Comparison of ENCODE assay signal across 2 cellular contexts in the genomic region with DNA sequence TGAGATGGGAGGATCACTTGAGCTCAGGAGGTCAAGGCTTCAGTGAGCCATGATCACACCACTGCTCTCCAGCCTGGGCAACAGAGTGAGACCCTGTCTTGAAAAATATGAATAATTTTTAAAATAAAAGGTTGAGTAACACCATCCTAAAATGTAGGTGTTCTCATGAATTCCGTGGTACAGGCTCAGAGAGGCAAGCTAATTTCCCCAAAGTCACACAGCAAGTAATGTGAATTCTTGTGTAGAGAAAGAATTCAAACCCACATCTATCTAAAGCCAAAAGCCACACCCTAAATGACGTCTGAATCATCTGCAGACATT.
TF ChIP-seq lines count a peak whose summit lies in the region.

No MANE protein-coding gene starts in this region.

TF ChIP-seq in HepG2, 621 proteins besides CTCF, POLR2A, EP300 and RAD21:
- no peak for TF ChIP-seq GATA4 (IDR thresholded peaks at IDR 0.05; ENCODE audit: borderline replicate concordance, low read depth)
- peak; percentile 78 for TF ChIP-seq ZMYM3 (CRISPR knock-in tag; IDR thresholded peaks at IDR 0.05)
- TF ChIP-seq ZFP36 (IDR thresholded peaks at IDR 0.05; ENCODE audit: borderline replicate concordance, low read depth, low read length, partially characterized antibody): peak; percentile 35
- 0 out of 2 replicates have a peak, but pooled peaks have one; percentile 3 for TF ChIP-seq KDM2A (CRISPR knock-in tag; IDR thresholded peaks at IDR 0.05; ENCODE audit: borderline replicate concordance, low read depth)
- peak; percentile 91 for TF ChIP-seq ZNF768 (CRISPR knock-in tag; IDR thresholded peaks at IDR 0.05)
- TF ChIP-seq, protein P1, sequence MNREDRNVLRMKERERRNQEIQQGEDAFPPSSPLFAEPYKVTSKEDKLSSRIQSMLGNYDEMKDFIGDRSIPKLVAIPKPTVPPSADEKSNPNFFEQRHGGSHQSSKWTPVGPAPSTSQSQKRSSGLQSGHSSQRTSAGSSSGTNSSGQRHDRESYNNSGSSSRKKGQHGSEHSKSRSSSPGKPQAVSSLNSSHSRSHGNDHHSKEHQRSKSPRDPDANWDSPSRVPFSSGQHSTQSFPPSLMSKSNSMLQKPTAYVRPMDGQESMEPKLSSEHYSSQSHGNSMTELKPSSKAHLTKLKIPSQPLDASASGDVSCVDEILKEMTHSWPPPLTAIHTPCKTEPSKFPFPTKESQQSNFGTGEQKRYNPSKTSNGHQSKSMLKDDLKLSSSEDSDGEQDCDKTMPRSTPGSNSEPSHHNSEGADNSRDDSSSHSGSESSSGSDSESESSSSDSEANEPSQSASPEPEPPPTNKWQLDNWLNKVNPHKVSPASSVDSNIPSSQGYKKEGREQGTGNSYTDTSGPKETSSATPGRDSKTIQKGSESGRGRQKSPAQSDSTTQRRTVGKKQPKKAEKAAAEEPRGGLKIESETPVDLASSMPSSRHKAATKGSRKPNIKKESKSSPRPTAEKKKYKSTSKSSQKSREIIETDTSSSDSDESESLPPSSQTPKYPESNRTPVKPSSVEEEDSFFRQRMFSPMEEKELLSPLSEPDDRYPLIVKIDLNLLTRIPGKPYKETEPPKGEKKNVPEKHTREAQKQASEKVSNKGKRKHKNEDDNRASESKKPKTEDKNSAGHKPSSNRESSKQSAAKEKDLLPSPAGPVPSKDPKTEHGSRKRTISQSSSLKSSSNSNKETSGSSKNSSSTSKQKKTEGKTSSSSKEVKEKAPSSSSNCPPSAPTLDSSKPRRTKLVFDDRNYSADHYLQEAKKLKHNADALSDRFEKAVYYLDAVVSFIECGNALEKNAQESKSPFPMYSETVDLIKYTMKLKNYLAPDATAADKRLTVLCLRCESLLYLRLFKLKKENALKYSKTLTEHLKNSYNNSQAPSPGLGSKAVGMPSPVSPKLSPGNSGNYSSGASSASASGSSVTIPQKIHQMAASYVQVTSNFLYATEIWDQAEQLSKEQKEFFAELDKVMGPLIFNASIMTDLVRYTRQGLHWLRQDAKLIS (CRISPR knock-in tag; IDR thresholded peaks at IDR 0.05): 0 out of 2 replicates have a peak, but pooled peaks have one; percentile 12
- no peak for TF ChIP-seq ELF4 (CRISPR knock-in tag; IDR thresholded peaks at IDR 0.05; ENCODE audit: borderline replicate concordance)
- TF ChIP-seq, protein P2, sequence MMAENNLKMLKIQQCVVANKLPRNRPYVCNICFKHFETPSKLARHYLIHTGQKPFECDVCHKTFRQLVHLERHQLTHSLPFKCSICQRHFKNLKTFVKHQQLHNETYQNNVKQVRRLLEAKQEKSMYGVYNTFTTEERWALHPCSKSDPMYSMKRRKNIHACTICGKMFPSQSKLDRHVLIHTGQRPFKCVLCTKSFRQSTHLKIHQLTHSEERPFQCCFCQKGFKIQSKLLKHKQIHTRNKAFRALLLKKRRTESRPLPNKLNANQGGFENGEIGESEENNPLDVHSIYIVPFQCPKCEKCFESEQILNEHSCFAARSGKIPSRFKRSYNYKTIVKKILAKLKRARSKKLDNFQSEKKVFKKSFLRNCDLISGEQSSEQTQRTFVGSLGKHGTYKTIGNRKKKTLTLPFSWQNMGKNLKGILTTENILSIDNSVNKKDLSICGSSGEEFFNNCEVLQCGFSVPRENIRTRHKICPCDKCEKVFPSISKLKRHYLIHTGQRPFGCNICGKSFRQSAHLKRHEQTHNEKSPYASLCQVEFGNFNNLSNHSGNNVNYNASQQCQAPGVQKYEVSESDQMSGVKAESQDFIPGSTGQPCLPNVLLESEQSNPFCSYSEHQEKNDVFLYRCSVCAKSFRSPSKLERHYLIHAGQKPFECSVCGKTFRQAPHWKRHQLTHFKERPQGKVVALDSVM (CRISPR knock-in tag; IDR thresholded peaks at IDR 0.05): peak; percentile 47; the same call in 1 of the 2 replicates

TF ChIP-seq in K562, 482 proteins besides CTCF, POLR2A, EP300 and RAD21 (continued from another document and continues in another):
- TF ChIP-seq ZBTB1 (CRISPR knock-in tag; IDR thresholded peaks at IDR 0.05; ENCODE audit: borderline replicate concordance, low read depth) (no peak), ZNF696 (CRISPR knock-in tag; conservative IDR thresholded peaks at IDR 0.05) (no peak), ZNF707 (CRISPR knock-in tag; conservative IDR thresholded peaks at IDR 0.05) (no peak), MECOM (CRISPR knock-in tag; IDR thresholded peaks at IDR 0.05) (no peak), HMG20A (CRISPR knock-in tag; conservative IDR thresholded peaks at IDR 0.05) (no peak), ZEB2 (IDR thresholded peaks at IDR 0.05) (no peak), RBBP5 (IDR thresholded peaks at IDR 0.05; ENCODE audit: borderline replicate concordance, insufficient read depth, low read length, poor library complexity, severe bottlenecking) (no peak), ZBTB2 (IDR thresholded peaks at IDR 0.05) (no peak), SIRT6 (IDR thresholded peaks at IDR 0.05; ENCODE audit: low read depth, low read length) (no peak), KLF13 (tag; IDR thresholded peaks at IDR 0.05; ENCODE audit: borderline replicate concordance, low read depth) (no peak), ETV5 (CRISPR knock-in tag; IDR thresholded peaks at IDR 0.05; ENCODE audit: low read depth) (no peak), ZFP36 (IDR thresholded peaks at IDR 0.05; ENCODE audit: low read depth, low read length, partially characterized antibody) (peak; percentile 51), KDM1A (IDR thresholded peaks at IDR 0.05) (peak in 1 of 2 experiments; percentile 51; a peak in 2 of 4 replicates), ZNF316 (IDR thresholded peaks at IDR 0.05) (no peak), ZNF143 (CRISPR knock-in tag; IDR thresholded peaks at IDR 0.05) (no peak), RBM25 (IDR thresholded peaks at IDR 0.05; ENCODE audit: low read depth, low read length, severe bottlenecking) (peak; percentile 58), BCOR (IDR thresholded peaks at IDR 0.05) (peak; percentile 54; the same call in 1 of the 2 replicates), CBFA2T3 (IDR thresholded peaks at IDR 0.05) (no peak), FOSL1 (tag; conservative IDR thresholded peaks at IDR 0.05) (no peak), CEBPB (tag; IDR thresholded peaks at IDR 0.05) (no peak)
- TF ChIP-seq, protein P3, sequence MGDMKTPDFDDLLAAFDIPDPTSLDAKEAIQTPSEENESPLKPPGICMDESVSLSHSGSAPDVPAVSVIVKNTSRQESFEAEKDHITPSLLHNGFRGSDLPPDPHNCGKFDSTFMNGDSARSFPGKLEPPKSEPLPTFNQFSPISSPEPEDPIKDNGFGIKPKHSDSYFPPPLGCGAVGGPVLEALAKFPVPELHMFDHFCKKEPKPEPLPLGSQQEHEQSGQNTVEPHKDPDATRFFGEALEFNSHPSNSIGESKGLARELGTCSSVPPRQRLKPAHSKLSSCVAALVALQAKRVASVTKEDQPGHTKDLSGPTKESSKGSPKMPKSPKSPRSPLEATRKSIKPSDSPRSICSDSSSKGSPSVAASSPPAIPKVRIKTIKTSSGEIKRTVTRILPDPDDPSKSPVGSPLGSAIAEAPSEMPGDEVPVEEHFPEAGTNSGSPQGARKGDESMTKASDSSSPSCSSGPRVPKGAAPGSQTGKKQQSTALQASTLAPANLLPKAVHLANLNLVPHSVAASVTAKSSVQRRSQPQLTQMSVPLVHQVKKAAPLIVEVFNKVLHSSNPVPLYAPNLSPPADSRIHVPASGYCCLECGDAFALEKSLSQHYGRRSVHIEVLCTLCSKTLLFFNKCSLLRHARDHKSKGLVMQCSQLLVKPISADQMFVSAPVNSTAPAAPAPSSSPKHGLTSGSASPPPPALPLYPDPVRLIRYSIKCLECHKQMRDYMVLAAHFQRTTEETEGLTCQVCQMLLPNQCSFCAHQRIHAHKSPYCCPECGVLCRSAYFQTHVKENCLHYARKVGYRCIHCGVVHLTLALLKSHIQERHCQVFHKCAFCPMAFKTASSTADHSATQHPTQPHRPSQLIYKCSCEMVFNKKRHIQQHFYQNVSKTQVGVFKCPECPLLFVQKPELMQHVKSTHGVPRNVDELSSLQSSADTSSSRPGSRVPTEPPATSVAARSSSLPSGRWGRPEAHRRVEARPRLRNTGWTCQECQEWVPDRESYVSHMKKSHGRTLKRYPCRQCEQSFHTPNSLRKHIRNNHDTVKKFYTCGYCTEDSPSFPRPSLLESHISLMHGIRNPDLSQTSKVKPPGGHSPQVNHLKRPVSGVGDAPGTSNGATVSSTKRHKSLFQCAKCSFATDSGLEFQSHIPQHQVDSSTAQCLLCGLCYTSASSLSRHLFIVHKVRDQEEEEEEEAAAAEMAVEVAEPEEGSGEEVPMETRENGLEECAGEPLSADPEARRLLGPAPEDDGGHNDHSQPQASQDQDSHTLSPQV (IDR thresholded peaks at IDR 0.05): no peak
- TF ChIP-seq, protein P4, sequence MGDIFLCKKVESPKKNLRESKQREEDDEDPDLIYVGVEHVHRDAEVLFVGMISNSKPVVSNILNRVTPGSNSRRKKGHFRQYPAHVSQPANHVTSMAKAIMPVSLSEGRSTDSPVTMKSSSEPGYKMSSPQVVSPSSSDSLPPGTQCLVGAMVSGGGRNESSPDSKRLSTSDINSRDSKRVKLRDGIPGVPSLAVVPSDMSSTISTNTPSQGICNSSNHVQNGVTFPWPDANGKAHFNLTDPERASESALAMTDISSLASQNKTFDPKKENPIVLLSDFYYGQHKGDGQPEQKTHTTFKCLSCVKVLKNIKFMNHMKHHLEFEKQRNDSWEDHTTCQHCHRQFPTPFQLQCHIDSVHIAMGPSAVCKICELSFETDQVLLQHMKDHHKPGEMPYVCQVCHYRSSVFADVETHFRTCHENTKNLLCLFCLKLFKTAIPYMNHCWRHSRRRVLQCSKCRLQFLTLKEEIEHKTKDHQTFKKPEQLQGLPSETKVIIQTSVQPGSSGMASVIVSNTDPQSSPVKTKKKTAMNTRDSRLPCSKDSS (IDR thresholded peaks at IDR 0.05; ENCODE audit: low read depth, partially characterized antibody): no peak
- TF ChIP-seq, protein P5, sequence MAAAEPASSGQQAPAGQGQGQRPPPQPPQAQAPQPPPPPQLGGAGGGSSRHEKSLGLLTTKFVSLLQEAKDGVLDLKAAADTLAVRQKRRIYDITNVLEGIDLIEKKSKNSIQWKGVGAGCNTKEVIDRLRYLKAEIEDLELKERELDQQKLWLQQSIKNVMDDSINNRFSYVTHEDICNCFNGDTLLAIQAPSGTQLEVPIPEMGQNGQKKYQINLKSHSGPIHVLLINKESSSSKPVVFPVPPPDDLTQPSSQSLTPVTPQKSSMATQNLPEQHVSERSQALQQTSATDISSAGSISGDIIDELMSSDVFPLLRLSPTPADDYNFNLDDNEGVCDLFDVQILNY (CRISPR knock-in tag; IDR thresholded peaks at IDR 0.05): no peak
- TF ChIP-seq, protein P6, sequence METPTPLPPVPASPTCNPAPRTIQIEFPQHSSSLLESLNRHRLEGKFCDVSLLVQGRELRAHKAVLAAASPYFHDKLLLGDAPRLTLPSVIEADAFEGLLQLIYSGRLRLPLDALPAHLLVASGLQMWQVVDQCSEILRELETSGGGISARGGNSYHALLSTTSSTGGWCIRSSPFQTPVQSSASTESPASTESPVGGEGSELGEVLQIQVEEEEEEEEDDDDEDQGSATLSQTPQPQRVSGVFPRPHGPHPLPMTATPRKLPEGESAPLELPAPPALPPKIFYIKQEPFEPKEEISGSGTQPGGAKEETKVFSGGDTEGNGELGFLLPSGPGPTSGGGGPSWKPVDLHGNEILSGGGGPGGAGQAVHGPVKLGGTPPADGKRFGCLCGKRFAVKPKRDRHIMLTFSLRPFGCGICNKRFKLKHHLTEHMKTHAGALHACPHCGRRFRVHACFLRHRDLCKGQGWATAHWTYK (CRISPR knock-in tag; IDR thresholded peaks at IDR 0.05): no peak
- TF ChIP-seq, protein P1 (CRISPR knock-in tag; IDR thresholded peaks at IDR 0.05): no peak
- TF ChIP-seq, protein P7, sequence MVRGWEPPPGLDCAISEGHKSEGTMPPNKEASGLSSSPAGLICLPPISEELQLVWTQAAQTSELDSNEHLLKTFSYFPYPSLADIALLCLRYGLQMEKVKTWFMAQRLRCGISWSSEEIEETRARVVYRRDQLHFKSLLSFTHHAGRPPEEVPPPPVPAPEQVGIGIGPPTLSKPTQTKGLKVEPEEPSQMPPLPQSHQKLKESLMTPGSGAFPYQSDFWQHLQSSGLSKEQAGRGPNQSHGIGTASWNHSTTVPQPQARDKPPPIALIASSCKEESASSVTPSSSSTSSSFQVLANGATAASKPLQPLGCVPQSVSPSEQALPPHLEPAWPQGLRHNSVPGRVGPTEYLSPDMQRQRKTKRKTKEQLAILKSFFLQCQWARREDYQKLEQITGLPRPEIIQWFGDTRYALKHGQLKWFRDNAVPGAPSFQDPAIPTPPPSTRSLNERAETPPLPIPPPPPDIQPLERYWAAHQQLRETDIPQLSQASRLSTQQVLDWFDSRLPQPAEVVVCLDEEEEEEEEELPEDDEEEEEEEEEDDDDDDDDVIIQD (CRISPR knock-in tag; IDR thresholded peaks at IDR 0.05): no peak
